Comparison of ENCODE assay signal across 1 cellular context in genomic region chr14:28767851-28768548, GRCh38.
TF ChIP-seq lines count a peak whose summit lies in the region.

No MANE protein-coding gene starts in this region.

TF ChIP-seq in HEK293, 187 proteins besides CTCF, POLR2A, EP300 and RAD21 (continued from another document):
- TF ChIP-seq ZNF148 (tag by site-specific recombination; IDR thresholded peaks at IDR 0.05; ENCODE audit: borderline replicate concordance) = no peak
- peak; percentile 12; the same call in 1 of the 2 replicates for TF ChIP-seq OSR2 (tag by site-specific recombination; IDR thresholded peaks at IDR 0.05)
- peak; percentile 89; the same call in 1 of the 2 replicates for TF ChIP-seq PRDM2 (tag by site-specific recombination; IDR thresholded peaks at IDR 0.05; ENCODE audit: borderline replicate concordance)
- no peak for TF ChIP-seq ZNF776 (tag by site-specific recombination; IDR thresholded peaks at IDR 0.05; ENCODE audit: borderline replicate concordance)
- peak; percentile 26; the same call in 1 of the 2 replicates for TF ChIP-seq ZNF423 (tag by site-specific recombination; IDR thresholded peaks at IDR 0.05)
- TF ChIP-seq ZNF324 (tag by site-specific recombination; IDR thresholded peaks at IDR 0.05) = peak; percentile 72; the same call in 1 of the 2 replicates
- no peak for TF ChIP-seq ZNF596 (tag by site-specific recombination; IDR thresholded peaks at IDR 0.05)
- peak; percentile 87 for TF ChIP-seq ZNF777 (tag by site-specific recombination; IDR thresholded peaks at IDR 0.05; ENCODE audit: borderline replicate concordance)
- TF ChIP-seq ZNF416 (tag by site-specific recombination; IDR thresholded peaks at IDR 0.05) = no peak
- 0 out of 2 replicates have a peak, but pooled peaks have one; percentile 84 for TF ChIP-seq ZNF391 (tag by site-specific recombination; IDR thresholded peaks at IDR 0.05; ENCODE audit: borderline replicate concordance, low read depth)
- TF ChIP-seq KLF9 (tag by site-specific recombination; IDR thresholded peaks at IDR 0.05; ENCODE audit: low read depth) = peak; percentile 39; the same call in 1 of the 2 replicates
- peak; percentile 33; the same call in 1 of the 2 replicates for TF ChIP-seq YY1 (tag by site-specific recombination; IDR thresholded peaks at IDR 0.05)
- 0 out of 2 replicates have a peak, but pooled peaks have one; percentile 8 for TF ChIP-seq ZNF239 (tag by site-specific recombination; IDR thresholded peaks at IDR 0.05)
- no peak for TF ChIP-seq ZNF549 (tag by site-specific recombination; IDR thresholded peaks at IDR 0.05)
- no peak for TF ChIP-seq ZNF768 (tag by site-specific recombination; IDR thresholded peaks at IDR 0.05)
- no peak for TF ChIP-seq ZNF571 (tag by site-specific recombination; IDR thresholded peaks at IDR 0.05)
- TF ChIP-seq ZNF114 (tag by site-specific recombination; IDR thresholded peaks at IDR 0.05) = no peak
- peak; percentile 79 for TF ChIP-seq KLF16 (tag by site-specific recombination; IDR thresholded peaks at IDR 0.05)
- TF ChIP-seq RBAK (tag by site-specific recombination; IDR thresholded peaks at IDR 0.05) = no peak
- 0 out of 2 replicates have a peak, but pooled peaks have one; percentile 29 for TF ChIP-seq ZFP69B (tag by site-specific recombination; IDR thresholded peaks at IDR 0.05)
- no peak for TF ChIP-seq WT1 (tag by site-specific recombination; IDR thresholded peaks at IDR 0.05)
- TF ChIP-seq ZNF157 (tag by site-specific recombination; IDR thresholded peaks at IDR 0.05) = no peak
- TF ChIP-seq ZNF704 (tag by site-specific recombination; IDR thresholded peaks at IDR 0.05) = no peak
- TF ChIP-seq ZBTB11 (tag by site-specific recombination; conservative IDR thresholded peaks at IDR 0.05; ENCODE audit: low read depth) = peak; percentile 57; the same call in 1 of the 2 replicates
- no peak for TF ChIP-seq ZNF560 (tag by site-specific recombination; IDR thresholded peaks at IDR 0.05; ENCODE audit: borderline replicate concordance)
- no peak for TF ChIP-seq IKZF3 (tag by site-specific recombination; IDR thresholded peaks at IDR 0.05)
- no peak for TF ChIP-seq HOXC10 (CRISPR knock-in tag; IDR thresholded peaks at IDR 0.05)
- TF ChIP-seq SP3 (tag by site-specific recombination; IDR thresholded peaks at IDR 0.05) = peak; percentile 39; the same call in 1 of the 2 replicates
- no peak for TF ChIP-seq ZNF426 (tag by site-specific recombination; IDR thresholded peaks at IDR 0.05)
- TF ChIP-seq HOXD13 (CRISPR knock-in tag; IDR thresholded peaks at IDR 0.05; ENCODE audit: borderline replicate concordance) = 0 out of 2 replicates have a peak, but pooled peaks have one; percentile 38
- no peak for TF ChIP-seq AEBP2 (tag by site-specific recombination; IDR thresholded peaks at IDR 0.05; ENCODE audit: borderline replicate concordance)
- no peak for TF ChIP-seq ZFP41 (tag by site-specific recombination; IDR thresholded peaks at IDR 0.05; ENCODE audit: borderline replicate concordance)
- peak; percentile 85 for TF ChIP-seq SP7 (tag by site-specific recombination; IDR thresholded peaks at IDR 0.05)
- no peak for TF ChIP-seq ZNF37A (tag by site-specific recombination; IDR thresholded peaks at IDR 0.05)
- no peak for TF ChIP-seq ZNF626 (tag by site-specific recombination; IDR thresholded peaks at IDR 0.05)
- TF ChIP-seq REPIN1 (tag by site-specific recombination; IDR thresholded peaks at IDR 0.05; ENCODE audit: low read depth) = no peak
- TF ChIP-seq ZNF223 (tag by site-specific recombination; IDR thresholded peaks at IDR 0.05) = peak; percentile 94
- TF ChIP-seq ZNF670 (tag by site-specific recombination; IDR thresholded peaks at IDR 0.05; ENCODE audit: low read depth) = no peak
- TF ChIP-seq ZNF175 (tag by site-specific recombination; IDR thresholded peaks at IDR 0.05) = no peak
- TF ChIP-seq ZNF513 (tag by site-specific recombination; IDR thresholded peaks at IDR 0.05) = no peak
